ENCODE assay signal across 22 cellular contexts in the genomic region with DNA sequence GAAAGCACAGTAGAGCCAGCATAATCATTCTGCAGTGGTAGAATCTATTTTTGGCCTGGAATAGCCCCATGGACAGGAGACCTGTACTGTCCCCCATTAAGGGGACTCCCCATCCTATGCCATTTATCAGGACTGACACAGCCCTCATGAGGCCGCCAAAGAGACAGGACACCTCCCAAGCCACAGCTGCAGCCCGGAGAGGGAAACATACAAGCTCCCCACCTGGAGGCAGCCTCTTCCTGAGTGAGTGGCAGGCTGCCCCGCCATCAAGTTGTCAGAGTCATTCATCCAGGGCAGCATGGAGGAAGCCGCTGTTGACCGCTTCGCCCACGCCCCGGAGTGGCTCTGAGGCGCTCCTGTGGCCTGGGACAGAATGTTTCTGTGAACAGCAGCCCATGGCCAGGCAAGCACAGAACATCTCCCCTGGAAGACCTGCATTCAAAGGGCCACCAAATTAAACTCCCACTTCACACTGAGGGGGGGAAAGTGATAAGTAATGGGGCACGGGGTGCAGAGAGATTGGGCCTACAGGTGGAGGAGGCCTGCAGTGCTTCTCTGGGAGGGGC.
"Had no signal": no experiment of that assay in that cellular context is flagged by ENCODE, and none has a peak within 500 bp of the region (broad histone marks: within the 10 kb centered on the region; RNA-seq: fewer than 3 reads in every experiment).

No MANE protein-coding gene starts in this region.

- H3K36me3 Mint-ChIP-seq: activated naive CD4-positive, alpha-beta T cell treated with anti-CD3 and anti-CD28 coated beads, Interleukin-2, amount 10 ng/mL, durations not matched to agents 7 days and 5 days; stimulated activated memory B cell treated with anti-CD40 and anti-IgM and Interleukin-4, amounts not matched to agents 10 μg/mL and 1 μg/mL and 100 μg/mL, for 72 hours had no signal

- H3K27ac Mint-ChIP-seq: activated CD4-positive, alpha-beta memory T cell treated with anti-CD3 and anti-CD28 coated beads, Interleukin-2, amount 10 ng/mL, durations not matched to agents 7 days and 5 days; activated naive CD4-positive, alpha-beta T cell treated with anti-CD3 and anti-CD28 coated beads, Interleukin-2, amount 10 ng/mL, durations not matched to agents 7 days and 5 days; activated T-cell treated with anti-CD3 and anti-CD28 coated beads, Interleukin-2, amount 50 U/mL, for 72 hours; dendritic cell treated with granulocyte-macrophage colony-stimulating factor and Interleukin-4, amounts not matched to agents 40 ng/mL and 50 ng/mL, for 4 days; stimulated activated memory B cell treated with anti-CD40 and anti-IgM and Interleukin-4, amounts not matched to agents 10 μg/mL and 1 μg/mL and 100 μg/mL, for 72 hours had no signal

- H3K4me1 Mint-ChIP-seq: neural crest cell had no signal

- H3K27ac ChIP-seq: cardiac muscle cell, left ventricle myocardium inferior, sigmoid colon, stomach, transverse colon had no signal

- H3K27me3 Mint-ChIP-seq: activated CD4-positive, alpha-beta memory T cell treated with anti-CD3 and anti-CD28 coated beads, Interleukin-2, amount 10 ng/mL, durations not matched to agents 7 days and 5 days; activated naive CD4-positive, alpha-beta T cell treated with anti-CD3 and anti-CD28 coated beads, Interleukin-2, amount 10 ng/mL, durations not matched to agents 7 days and 5 days; dendritic cell treated with granulocyte-macrophage colony-stimulating factor and Interleukin-4, amounts not matched to agents 40 ng/mL and 50 ng/mL, for 4 days; naive thymus-derived CD4-positive, alpha-beta T cell; stimulated activated memory B cell treated with anti-CD40 and anti-IgM and Interleukin-4, amounts not matched to agents 10 μg/mL and 1 μg/mL and 100 μg/mL, for 72 hours had no signal

- H3K9me3 ChIP-seq: left ventricle myocardium inferior, sigmoid colon, stomach, transverse colon had no signal

- ATAC-seq: activated T-cell treated with anti-CD3 and anti-CD28 coated beads, Interleukin-2, amount 50 U/mL, for 72 hours; naive thymus-derived CD4-positive, alpha-beta T cell; stimulated activated memory B cell treated with anti-CD40 and anti-IgM and Interleukin-4, amounts not matched to agents 10 μg/mL and 1 μg/mL and 100 μg/mL, for 72 hours had no signal

- H3K27me3 ChIP-seq: cardiac muscle cell, sigmoid colon, stomach, transverse colon had no signal

- FAIRE-seq: urothelium cell line had no signal

- H3K9me3 Mint-ChIP-seq: activated CD4-positive, alpha-beta memory T cell treated with anti-CD3 and anti-CD28 coated beads, Interleukin-2, amount 10 ng/mL, durations not matched to agents 7 days and 5 days; activated naive CD4-positive, alpha-beta T cell treated with anti-CD3 and anti-CD28 coated beads, Interleukin-2, amount 10 ng/mL, durations not matched to agents 7 days and 5 days; activated T-cell treated with anti-CD3 and anti-CD28 coated beads, Interleukin-2, amount 50 U/mL, for 72 hours; dendritic cell treated with granulocyte-macrophage colony-stimulating factor and Interleukin-4, amounts not matched to agents 40 ng/mL and 50 ng/mL, for 4 days; naive thymus-derived CD4-positive, alpha-beta T cell; neural crest cell; stimulated activated memory B cell treated with anti-CD40 and anti-IgM and Interleukin-4, amounts not matched to agents 10 μg/mL and 1 μg/mL and 100 μg/mL, for 72 hours had no signal

- H3K4me1 ChIP-seq: left ventricle myocardium inferior, sigmoid colon, stomach, transverse colon had no signal

- H3K4me3 ChIP-seq: cardiac muscle cell, left ventricle myocardium inferior, sigmoid colon, smooth muscle cell, stomach, transverse colon had no signal

- H3K36me3 ChIP-seq: cardiac muscle cell, left ventricle myocardium inferior, sigmoid colon, stomach, transverse colon had no signal

- DNase-seq: activated CD4-positive, alpha-beta memory T cell treated with anti-CD3 and anti-CD28 coated beads, Interleukin-2, amount 10 ng/mL, durations not matched to agents 7 days and 5 days; activated CD4-positive, alpha-beta T cell treated with anti-CD3 and anti-CD28 coated beads for 48 hours; activated effector memory CD4-positive, alpha-beta T cell treated with anti-CD3 and anti-CD28 coated beads, Interleukin-2, amount 50 U/mL, for 16 hours; activated naive CD4-positive, alpha-beta T cell treated with anti-CD3 and anti-CD28 coated beads, Interleukin-2, amount 10 ng/mL, durations not matched to agents 7 days and 5 days; activated T-cell treated with anti-CD3 and anti-CD28 coated beads, Interleukin-2, amount 50 U/mL, for 72 hours; effector CD4-positive, alpha-beta T cell; erythroblast; foreskin fibroblast; kidney glomerular epithelial cell; left ventricle myocardium inferior; naive thymus-derived CD4-positive, alpha-beta T cell; sigmoid colon; stimulated activated CD4-positive, alpha-beta T cell treated with anti-CD3 and anti-CD28 coated beads, Interleukin-15, amount 100 ng/mL, for 24 hours; stomach; T1000; transverse colon had no signal

- H3K4me2 ChIP-seq: smooth muscle cell had no signal

- H3K4me3 Mint-ChIP-seq: activated CD4-positive, alpha-beta memory T cell treated with anti-CD3 and anti-CD28 coated beads, Interleukin-2, amount 10 ng/mL, durations not matched to agents 7 days and 5 days; activated naive CD4-positive, alpha-beta T cell treated with anti-CD3 and anti-CD28 coated beads, Interleukin-2, amount 10 ng/mL, durations not matched to agents 7 days and 5 days; activated T-cell treated with anti-CD3 and anti-CD28 coated beads, Interleukin-2, amount 50 U/mL, for 72 hours; dendritic cell treated with granulocyte-macrophage colony-stimulating factor and Interleukin-4, amounts not matched to agents 40 ng/mL and 50 ng/mL, for 4 days; naive thymus-derived CD4-positive, alpha-beta T cell; neural crest cell; stimulated activated memory B cell treated with anti-CD40 and anti-IgM and Interleukin-4, amounts not matched to agents 10 μg/mL and 1 μg/mL and 100 μg/mL, for 72 hours had no signal
